In the genomic region with DNA sequence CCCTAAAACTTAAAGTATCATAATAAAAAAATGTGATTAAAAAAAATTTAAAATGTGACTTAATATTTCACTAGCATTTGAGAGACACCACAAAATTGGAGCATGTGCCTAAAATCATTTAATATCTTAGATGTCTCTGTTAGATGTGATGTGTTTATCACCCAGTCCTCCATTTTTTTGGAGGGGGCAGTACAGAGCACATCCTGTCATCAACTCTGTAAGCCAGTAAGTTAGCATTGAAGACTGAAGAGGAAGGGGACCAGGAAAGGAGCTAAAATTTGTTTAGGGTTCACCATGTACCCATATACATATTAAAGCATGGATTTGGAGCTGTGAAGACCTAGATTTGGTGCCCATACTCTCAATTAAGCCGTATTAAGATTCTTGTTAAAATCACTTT, we compare ENCODE assay signal across 17 cellular contexts. TPM values are rescaled to one million over a fixed set of nuclear protein-coding genes. Genes with fewer than 3 reads are reported as not detected.
A peak's percentile ranks its signal among the peaks of the same experiment; 100 is the strongest.
DNase-seq lines count a peak whose midpoint lies in the region; ATAC-seq and TF ChIP-seq lines count a peak whose summit lies in the region.
"Had no signal": no experiment of that assay in that cellular context is flagged by ENCODE, and none has a peak within 500 bp of the region (broad histone marks: within the 10 kb centered on the region; RNA-seq: fewer than 3 reads in every experiment).

No MANE protein-coding gene starts in this region.

- H3K27me3 Mint-ChIP-seq in activated CD4-positive, alpha-beta T cell treated with anti-CD3 and anti-CD28 coated beads for 36 hours = no peaks in the 10 kb centered on the region
- no peaks in the 10 kb centered on the region for H3K27me3 Mint-ChIP-seq in progenitor cell of endocrine pancreas
- no peaks in the 10 kb centered on the region for H3K27me3 Mint-ChIP-seq in T-helper 2 cell treated with Interferon-gamma antibody and Interleukin-4, amounts not matched to agents 5 μg/mL and 100 μg/mL, for 36 hours (ENCODE audit: low read depth)
- H3K27me3 Mint-ChIP-seq: activated T-helper 17 cell treated with anti-CD3 and anti-CD28 coated beads, Interleukin-2, amount 50 U/mL, for 72 hours had no signal

- ATAC-seq in activated CD4-positive, alpha-beta T cell treated with anti-CD3 and anti-CD28 coated beads for 36 hours = peak; percentile 49
- no peak for ATAC-seq in esophagus mucosa
- no peak for ATAC-seq in GM18511 (IDR thresholded peaks at IDR 0.05; ENCODE audit: unreplicated experiment)
- ATAC-seq: activated T-helper 17 cell treated with anti-CD3 and anti-CD28 coated beads, Interleukin-2, amount 50 U/mL, for 72 hours; body of pancreas; heart right ventricle; left lung had no signal

- intact Hi-C loops in activated CD4-positive, alpha-beta T cell treated with anti-CD3 and anti-CD28 coated beads for 36 hours (cut with DNase I, micrococcal nuclease) = no loop called here

- no peaks in the 10 kb centered on the region for H3K9me3 Mint-ChIP-seq in activated CD4-positive, alpha-beta T cell treated with anti-CD3 and anti-CD28 coated beads for 36 hours (ENCODE audit: low read depth)
- H3K9me3 Mint-ChIP-seq in progenitor cell of endocrine pancreas (ENCODE audit: low read depth) = no peaks in the 10 kb centered on the region
- H3K9me3 Mint-ChIP-seq in T-helper 2 cell treated with Interferon-gamma antibody and Interleukin-4, amounts not matched to agents 5 μg/mL and 100 μg/mL, for 36 hours = no peaks in the 10 kb centered on the region
- H3K9me3 Mint-ChIP-seq: activated T-helper 17 cell treated with anti-CD3 and anti-CD28 coated beads, Interleukin-2, amount 50 U/mL, for 72 hours had no signal

- CTCF ChIA-PET in activated CD4-positive, alpha-beta T cell treated with anti-CD3 and anti-CD28 coated beads for 36 hours (lab: Charles Lee) = interaction anchor here (1.5 kb wide), 1 partner anchor 8 kb away, joined by 4 read pairs; no protein-coding TSS in a partner anchor

- in situ Hi-C loops in astrocyte of the cerebellum (cut with HindIII; ENCODE audit: low sequenced_read_pairs) = no loop called here

- no peaks in the 10 kb centered on the region for H3K9me3 ChIP-seq in Karpas-422 (ENCODE audit: low read length)
- H3K9me3 ChIP-seq: body of pancreas, left lung had no signal

- H3K4me3 ChIP-seq in Karpas-422 (ENCODE audit: low read length) = no peak overlapping the region
- no peak overlapping the region for H3K4me3 ChIP-seq in astrocyte of the cerebellum (ENCODE audit: low read depth, low read length)
- H3K4me3 ChIP-seq: body of pancreas, heart right ventricle, left lung had no signal

- H3K36me3 Mint-ChIP-seq in activated CD4-positive, alpha-beta T cell treated with anti-CD3 and anti-CD28 coated beads for 36 hours (ENCODE audit: low read depth) = peaks cover 30% of the 10 kb centered on the region
- peaks cover 19% of the 10 kb centered on the region for H3K36me3 Mint-ChIP-seq in progenitor cell of endocrine pancreas (ENCODE audit: insufficient read depth)
- H3K36me3 Mint-ChIP-seq in T-helper 2 cell treated with Interferon-gamma antibody and Interleukin-4, amounts not matched to agents 5 μg/mL and 100 μg/mL, for 36 hours (ENCODE audit: low read depth) = peaks cover 38% of the 10 kb centered on the region

- no peak overlapping the region for H2AFZ ChIP-seq in Karpas-422 (ENCODE audit: low read length)

- H3K4me3 Mint-ChIP-seq in activated CD4-positive, alpha-beta T cell treated with anti-CD3 and anti-CD28 coated beads for 36 hours = no peak overlapping the region
- no peak overlapping the region for H3K4me3 Mint-ChIP-seq in progenitor cell of endocrine pancreas (ENCODE audit: low read depth)
- H3K4me3 Mint-ChIP-seq in T-helper 2 cell treated with Interferon-gamma antibody and Interleukin-4, amounts not matched to agents 5 μg/mL and 100 μg/mL, for 36 hours = no peak overlapping the region
- H3K4me3 Mint-ChIP-seq: activated T-helper 17 cell treated with anti-CD3 and anti-CD28 coated beads, Interleukin-2, amount 50 U/mL, for 72 hours had no signal

- no peak overlapping the region for H3K9ac ChIP-seq in Karpas-422 (ENCODE audit: low read length)

- no peak for DNase-seq in activated CD4-positive, alpha-beta T cell treated with anti-CD3 and anti-CD28 coated beads for 36 hours
- DNase-seq in activated CD4-positive, alpha-beta T cell treated with anti-CD3 and anti-CD28 coated beads, Interleukin-2, amount 50 U/mL, for 48 hours = no peak
- DNase-seq in Karpas-422 (peak; percentile 73), astrocyte of the cerebellum (ENCODE audit: low read depth) (no peak), progenitor cell of endocrine pancreas (ENCODE audit: low spot score, unreplicated experiment) (no peak)
- DNase-seq in T-helper 2 cell treated with Interferon-gamma antibody and Interleukin-4, amounts not matched to agents 5 μg/mL and 100 μg/mL, for 36 hours (ENCODE audit: low spot score) = no peak
- DNase-seq: activated CD4-positive, alpha-beta T cell treated with anti-CD3 and anti-CD28 coated beads for 1 hour; body of pancreas; EL; heart right ventricle; left lung; NCI-H1105; NK-92 treated with Interleukin-12 subunit alpha and Interleukin-12 subunit beta, amount 100 ng/mL, for 24 hours; trophoblast cell had no signal

- peaks cover 9% of the 10 kb centered on the region for H3K4me1 Mint-ChIP-seq in activated CD4-positive, alpha-beta T cell treated with anti-CD3 and anti-CD28 coated beads for 36 hours
- H3K4me1 Mint-ChIP-seq in progenitor cell of endocrine pancreas (ENCODE audit: low read depth) = no peaks in the 10 kb centered on the region
- no peaks in the 10 kb centered on the region for H3K4me1 Mint-ChIP-seq in T-helper 2 cell treated with Interferon-gamma antibody and Interleukin-4, amounts not matched to agents 5 μg/mL and 100 μg/mL, for 36 hours (ENCODE audit: low read depth)

- H3K4me2 ChIP-seq in Karpas-422 (ENCODE audit: low read depth, low read length, poor library complexity, severe bottlenecking) = no peak overlapping the region

- H3K36me3 ChIP-seq in Karpas-422 (ENCODE audit: insufficient read depth, low read length) = peaks cover 49% of the 10 kb centered on the region

- H3K9me2 ChIP-seq in Karpas-422 (replicated peaks; ENCODE audit: insufficient read depth, low read length) = no peaks in the 10 kb centered on the region

- H3K27ac Mint-ChIP-seq in activated CD4-positive, alpha-beta T cell treated with anti-CD3 and anti-CD28 coated beads for 36 hours = no peak overlapping the region
- no peak overlapping the region for H3K27ac Mint-ChIP-seq in progenitor cell of endocrine pancreas
- H3K27ac Mint-ChIP-seq in T-helper 2 cell treated with Interferon-gamma antibody and Interleukin-4, amounts not matched to agents 5 μg/mL and 100 μg/mL, for 36 hours = no peak overlapping the region
- H3K27ac Mint-ChIP-seq: activated T-helper 17 cell treated with anti-CD3 and anti-CD28 coated beads, Interleukin-2, amount 50 U/mL, for 72 hours had no signal

- no peaks in the 10 kb centered on the region for H3K79me2 ChIP-seq in Karpas-422 (ENCODE audit: low read length)

- H4K20me1 ChIP-seq in Karpas-422 (ENCODE audit: insufficient read depth, low read depth, low read length) = no peaks in the 10 kb centered on the region

- no peak overlapping the region for H3K27ac ChIP-seq in Karpas-422 (ENCODE audit: low read length)
- H3K27ac ChIP-seq: body of pancreas, heart right ventricle, left lung had no signal

- no peaks in the 10 kb centered on the region; the same call in 1 of the 2 replicates for H3K4me1 ChIP-seq in Karpas-422 (ENCODE audit: low read length)
- H3K4me1 ChIP-seq: body of pancreas, heart right ventricle, left lung had no signal

- peak; percentile 20 for TF ChIP-seq CTCF in astrocyte of the cerebellum (IDR thresholded peaks at IDR 0.05; ENCODE audit: low read depth, low read length, missing control alignments)
- peak; percentile 21 for TF ChIP-seq CTCF in progenitor cell of endocrine pancreas (IDR thresholded peaks at IDR 0.05; ENCODE audit: unreplicated experiment)

- POLR2A ChIA-PET in activated CD4-positive, alpha-beta T cell treated with anti-CD3 and anti-CD28 coated beads for 36 hours (lab: Charles Lee) = interaction anchor here (0.5 kb wide), 1 partner anchor 31 kb away, joined by 6 read pairs; a partner anchor contains a TSS

- H3K27me3 ChIP-seq in Karpas-422 (ENCODE audit: low read length) = no peaks in the 10 kb centered on the region
- H3K27me3 ChIP-seq: body of pancreas, heart right ventricle, left lung had no signal

RNA-seq across cellular contexts. Expression of a gene that starts 30.7 kb away (rescaled TPM):
- not detected for total RNA-seq in activated CD4-positive, alpha-beta T cell treated with anti-CD3 and anti-CD28 coated beads for 36 hours
- not detected in 2 replicates for total RNA-seq in Karpas-422 (2014; rRNA removed; shearing (Covaris generic); ENCODE audit: low replicate concordance)
- total RNA-seq in progenitor cell of endocrine pancreas = not detected in 2 replicates
- not detected for total RNA-seq in esophagus mucosa
- total RNA-seq: activated T-helper 17 cell treated with anti-CD3 and anti-CD28 coated beads, Interleukin-2, amount 50 U/mL, for 72 hours; body of pancreas; left lung had no signal

RNA-seq across cellular contexts. Expression of a gene that starts 51.3 kb away (rescaled TPM):
- not detected for total RNA-seq in activated CD4-positive, alpha-beta T cell treated with anti-CD3 and anti-CD28 coated beads for 36 hours
- 1.4 TPM in 1 of 2 replicates, not detected in the other for total RNA-seq in Karpas-422 (2014; rRNA removed; shearing (Covaris generic); ENCODE audit: low replicate concordance)
- total RNA-seq in progenitor cell of endocrine pancreas (0.13 TPM in 1 of 2 replicates, not detected in the other), esophagus mucosa (10.3 TPM)
- total RNA-seq: activated T-helper 17 cell treated with anti-CD3 and anti-CD28 coated beads, Interleukin-2, amount 50 U/mL, for 72 hours; body of pancreas; heart right ventricle had no signal
